Comparison of ENCODE assay signal across 6 cellular contexts in genomic region chr9:9043788-9044187, GRCh38.
TF ChIP-seq lines count a peak whose summit lies in the region.

No MANE protein-coding gene starts in this region.

TF ChIP-seq in A549, 52 proteins besides CTCF, POLR2A, EP300 and RAD21:
- peak; percentile 69 for TF ChIP-seq MAFK (IDR thresholded peaks at IDR 0.05; ENCODE audit: partially characterized antibody)

TF ChIP-seq in IMR-90, 13 proteins besides CTCF, POLR2A, EP300 and RAD21:
- TF ChIP-seq MAFK (IDR thresholded peaks at IDR 0.05; ENCODE audit: low read depth, low read length) = peak; percentile 82

TF ChIP-seq in WTC11, 78 proteins besides CTCF, POLR2A, EP300 and RAD21:
- TF ChIP-seq HMGA2 (CRISPR knock-in tag; IDR thresholded peaks at IDR 0.05) = peak; percentile 84

TF ChIP-seq in K562, 482 proteins besides CTCF, POLR2A, EP300 and RAD21:
- TF ChIP-seq C11orf30 (IDR thresholded peaks at IDR 0.05; ENCODE audit: low read depth) (0 out of 2 replicates have a peak, but pooled peaks have one; percentile 15), MAFK (IDR thresholded peaks at IDR 0.05; ENCODE audit: low read length) (peak; percentile 47; the same call in 1 of the 2 replicates), ZNF316 (IDR thresholded peaks at IDR 0.05) (peak; percentile 57; the same call in 1 of the 2 replicates)

TF ChIP-seq in H1, 55 proteins besides CTCF, POLR2A, EP300 and RAD21:
- TF ChIP-seq MAFK (IDR thresholded peaks at IDR 0.05; ENCODE audit: low read depth, low read length) = 0 out of 2 replicates have a peak, but pooled peaks have one; percentile 32

TF ChIP-seq in HepG2, 621 proteins besides CTCF, POLR2A, EP300 and RAD21:
- peak; percentile 76 to 89 for TF ChIP-seq MAFK (conservative IDR thresholded peaks at IDR 0.05 in 1 of 2, IDR thresholded peaks at IDR 0.05 in 1 of 2; ENCODE audit: low read length in 2 of 2)
- TF ChIP-seq MAFF (IDR thresholded peaks at IDR 0.05; ENCODE audit: low read depth, low read length) = peak; percentile 75
